In genomic region chr18:56000041-56000440, GRCh38 we compare ENCODE assay signal across 30 cellular contexts.
DNase-seq lines count a peak whose midpoint lies in the region; TF ChIP-seq lines count a peak whose summit lies in the region.
"Had no signal": no experiment of that assay in that cellular context is flagged by ENCODE, and none has a peak within 500 bp of the region (broad histone marks: within the 10 kb centered on the region; RNA-seq: fewer than 3 reads in every experiment).

No MANE protein-coding gene starts in this region.

- DNase-seq in BJ (ENCODE audit: low read depth) = peak; percentile 62
- DNase-seq in endodermal cell = no peak
- DNase-seq in T-helper 2 cell = no peak
- DNase-seq in NCI-H2227 (lab: John Stamatoyannopoulos, UW; ENCODE audit: unreplicated experiment) = no peak
- no peak for DNase-seq in head of caudate nucleus
- no peak for DNase-seq in DMS53 (lab: John Stamatoyannopoulos, UW)
- DNase-seq: activated CD4-positive, alpha-beta T cell treated with anti-CD3 and anti-CD28 coated beads, Interleukin-2, amount 10 ng/mL, durations not matched to agents 24 days and 14 days; activated CD8-positive, alpha-beta memory T cell treated with anti-CD3 and anti-CD28 coated beads for 24 hours; activated T-cell treated with anti-CD3 and anti-CD28 coated beads for 4 hours; AML-193; CD4-positive, alpha-beta memory T cell; EL; H7; Karpas-422; left cardiac atrium; NCI-H1417; NCI-H2029; NCI-H69; pancreas; SIG-M5; stimulated activated naive CD4-positive, alpha-beta T cell; T-helper 9 cell; WERI-Rb-1 had no signal

- H3K9ac ChIP-seq in HUES48 (ENCODE audit: low read depth, low read length) (no peak overlapping the region), endodermal cell (ENCODE audit: extremely low read depth, low read length, poor library complexity, severe bottlenecking) (no peak overlapping the region)

- H3K4me1 ChIP-seq in HUES48 (ENCODE audit: control insufficient read depth, insufficient read depth, low read length) (peaks cover 34% of the 10 kb centered on the region), endodermal cell (ENCODE audit: control insufficient read depth, insufficient read depth, low read length) (peaks cover 8% of the 10 kb centered on the region)
- H3K4me1 ChIP-seq: pancreas had no signal

- H3K27me3 ChIP-seq in BJ (ENCODE audit: control insufficient read depth, insufficient read depth, low read length) (no peaks in the 10 kb centered on the region), HUES48 (ENCODE audit: control insufficient read depth, insufficient read depth, low read length) (no peaks in the 10 kb centered on the region), endodermal cell (ENCODE audit: control insufficient read depth, insufficient read depth, low read length, poor library complexity, severe bottlenecking) (no peaks in the 10 kb centered on the region)
- H3K27me3 ChIP-seq: pancreas, suprapubic skin had no signal

- H3K4me1 Mint-ChIP-seq in endodermal cell (peaks cover 26% of the 10 kb centered on the region), nephron (peaks cover 31% of the 10 kb centered on the region)
- H3K4me1 Mint-ChIP-seq: activated CD4-positive, alpha-beta T cell treated with anti-CD3 and anti-CD28 coated beads, Interleukin-2, amount 10 ng/mL, durations not matched to agents 24 days and 14 days; CD4-positive, alpha-beta memory T cell had no signal

- no peaks in the 10 kb centered on the region for H3K27me3 Mint-ChIP-seq in endodermal cell (ENCODE audit: insufficient read depth)
- no peaks in the 10 kb centered on the region for H3K27me3 Mint-ChIP-seq in nephron (ENCODE audit: low read depth)
- H3K27me3 Mint-ChIP-seq: activated CD4-positive, alpha-beta T cell treated with anti-CD3 and anti-CD28 coated beads, Interleukin-2, amount 10 ng/mL, durations not matched to agents 24 days and 14 days; CD4-positive, alpha-beta memory T cell; natural killer cell treated with Interleukin-12 subunit alpha and Interleukin-12 subunit beta and Interleukin-15 and Interleukin-18, amount 100 ng/mL, for 72 hours had no signal

- no peaks in the 10 kb centered on the region for H3K9me3 Mint-ChIP-seq in endodermal cell
- H3K9me3 Mint-ChIP-seq in nephron = no peaks in the 10 kb centered on the region
- H3K9me3 Mint-ChIP-seq: activated CD4-positive, alpha-beta T cell treated with anti-CD3 and anti-CD28 coated beads, Interleukin-2, amount 10 ng/mL, durations not matched to agents 24 days and 14 days had no signal

- H3K27ac ChIP-seq in HUES48 (ENCODE audit: low read depth, low read length) (peak overlapping the region; percentile 27), endodermal cell (ENCODE audit: low read depth, low read length) (peak overlapping the region; percentile 45)
- H3K27ac ChIP-seq: coronary artery, pancreas, suprapubic skin, WERI-Rb-1 had no signal

- CTCF ChIA-PET in BJ (lab: Yijun Ruan, JAX) = interaction anchor here (0.6 to 2.4 kb wide), 2 partner anchors 10 to 139 kb away, joined by 3 to 7 read pairs; no protein-coding TSS in a partner anchor

- POLR2A ChIA-PET in BJ (lab: Charles Lee) = interaction anchor here (0.5 to 0.6 kb wide), 2 partner anchors 10 to 75 kb away, joined by 3 read pairs; no protein-coding TSS in a partner anchor

- H3K4me3 Mint-ChIP-seq in endodermal cell (no peak overlapping the region), nephron (no peak overlapping the region)
- H3K4me3 Mint-ChIP-seq: activated CD4-positive, alpha-beta T cell treated with anti-CD3 and anti-CD28 coated beads, Interleukin-2, amount 10 ng/mL, durations not matched to agents 24 days and 14 days; activated naive CD8-positive, alpha-beta T cell; CD4-positive, alpha-beta memory T cell; natural killer cell treated with Interleukin-12 subunit alpha and Interleukin-12 subunit beta and Interleukin-15 and Interleukin-18, amount 100 ng/mL, for 72 hours had no signal

- H3K27ac Mint-ChIP-seq in endodermal cell = no peak overlapping the region
- H3K27ac Mint-ChIP-seq in nephron = peak overlapping the region; percentile 7 to 55 (median 55)
- H3K27ac Mint-ChIP-seq: activated CD4-positive, alpha-beta T cell treated with anti-CD3 and anti-CD28 coated beads, Interleukin-2, amount 10 ng/mL, durations not matched to agents 24 days and 14 days; activated naive CD8-positive, alpha-beta T cell; CD4-positive, alpha-beta memory T cell; natural killer cell treated with Interleukin-12 subunit alpha and Interleukin-12 subunit beta and Interleukin-15 and Interleukin-18, amount 100 ng/mL, for 72 hours had no signal

- H3K4me3 ChIP-seq in BJ (ENCODE audit: low read depth, low read length) = no peak overlapping the region
- no peak overlapping the region for H3K4me3 ChIP-seq in HUES48 (ENCODE audit: low read depth, low read length)
- H3K4me3 ChIP-seq in endodermal cell (ENCODE audit: low read length) = no peak overlapping the region
- H3K4me3 ChIP-seq: coronary artery, pancreas, skin epidermis, suprapubic skin had no signal

- H3K9me3 ChIP-seq in HUES48 (ENCODE audit: control insufficient read depth, insufficient read depth, low read length) = no peaks in the 10 kb centered on the region
- no peaks in the 10 kb centered on the region for H3K9me3 ChIP-seq in endodermal cell (ENCODE audit: control insufficient read depth, low read length)
- H3K9me3 ChIP-seq: pancreas, suprapubic skin had no signal

- TF ChIP-seq CTCF in BJ (IDR thresholded peaks at IDR 0.05; ENCODE audit: insufficient read depth, low read depth, low read length) (no peak), endodermal cell (conservative IDR thresholded peaks at IDR 0.05) (no peak), nephron (IDR thresholded peaks at IDR 0.05; ENCODE audit: unreplicated experiment in 3 of 3) (no peak)

- no peaks in the 10 kb centered on the region for H3K36me3 Mint-ChIP-seq in endodermal cell (ENCODE audit: low read depth)
- no peaks in the 10 kb centered on the region for H3K36me3 Mint-ChIP-seq in nephron (ENCODE audit: low read depth)
- H3K36me3 Mint-ChIP-seq: activated naive CD8-positive, alpha-beta T cell; CD4-positive, alpha-beta memory T cell; natural killer cell treated with Interleukin-12 subunit alpha and Interleukin-12 subunit beta and Interleukin-15 and Interleukin-18, amount 100 ng/mL, for 72 hours had no signal

- 88 to 90% methylated on average over 5 to 6 of the region's 6 CpGs for WGBS in endodermal cell (ENCODE audit: insufficient coverage in 1 of 2, insufficient read length in 1 of 2), 2 experiments

- H3K36me3 ChIP-seq in BJ (ENCODE audit: control insufficient read depth, insufficient read depth, low read length) (no peaks in the 10 kb centered on the region), HUES48 (ENCODE audit: control insufficient read depth, insufficient read depth, low read length) (no peaks in the 10 kb centered on the region), endodermal cell (ENCODE audit: control insufficient read depth, insufficient read depth, low read length) (no peaks in the 10 kb centered on the region)
- H3K36me3 ChIP-seq: pancreas, suprapubic skin, WERI-Rb-1 had no signal

- intact Hi-C loops in head of caudate nucleus (cut with DNase I) = no loop called here
